ENCODE assay signal across 1 cellular context in the genomic region with DNA sequence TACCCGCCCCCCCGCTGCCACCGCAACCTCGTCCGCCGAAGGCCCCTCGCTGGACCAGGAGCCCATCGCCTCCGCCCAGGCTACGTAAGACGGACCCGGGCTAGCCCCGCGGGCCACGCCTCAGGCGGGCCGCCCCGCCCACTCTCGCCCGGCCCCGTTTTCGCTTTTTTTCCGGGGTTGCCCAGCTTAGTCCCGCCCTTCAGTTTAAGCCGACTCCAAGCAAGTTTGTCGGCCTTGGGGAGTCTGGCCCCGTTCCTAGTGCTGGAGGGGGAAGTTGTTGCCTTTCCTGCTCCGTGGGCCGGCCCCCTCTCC.
A peak's percentile ranks its signal among the peaks of the same experiment; 100 is the strongest.
TF ChIP-seq lines count a peak whose summit lies in the region.

No MANE protein-coding gene starts in this region.

TF ChIP-seq in HepG2, 621 proteins besides CTCF, POLR2A, EP300 and RAD21 (continued from another document and continues in another):
- TF ChIP-seq, protein P1, sequence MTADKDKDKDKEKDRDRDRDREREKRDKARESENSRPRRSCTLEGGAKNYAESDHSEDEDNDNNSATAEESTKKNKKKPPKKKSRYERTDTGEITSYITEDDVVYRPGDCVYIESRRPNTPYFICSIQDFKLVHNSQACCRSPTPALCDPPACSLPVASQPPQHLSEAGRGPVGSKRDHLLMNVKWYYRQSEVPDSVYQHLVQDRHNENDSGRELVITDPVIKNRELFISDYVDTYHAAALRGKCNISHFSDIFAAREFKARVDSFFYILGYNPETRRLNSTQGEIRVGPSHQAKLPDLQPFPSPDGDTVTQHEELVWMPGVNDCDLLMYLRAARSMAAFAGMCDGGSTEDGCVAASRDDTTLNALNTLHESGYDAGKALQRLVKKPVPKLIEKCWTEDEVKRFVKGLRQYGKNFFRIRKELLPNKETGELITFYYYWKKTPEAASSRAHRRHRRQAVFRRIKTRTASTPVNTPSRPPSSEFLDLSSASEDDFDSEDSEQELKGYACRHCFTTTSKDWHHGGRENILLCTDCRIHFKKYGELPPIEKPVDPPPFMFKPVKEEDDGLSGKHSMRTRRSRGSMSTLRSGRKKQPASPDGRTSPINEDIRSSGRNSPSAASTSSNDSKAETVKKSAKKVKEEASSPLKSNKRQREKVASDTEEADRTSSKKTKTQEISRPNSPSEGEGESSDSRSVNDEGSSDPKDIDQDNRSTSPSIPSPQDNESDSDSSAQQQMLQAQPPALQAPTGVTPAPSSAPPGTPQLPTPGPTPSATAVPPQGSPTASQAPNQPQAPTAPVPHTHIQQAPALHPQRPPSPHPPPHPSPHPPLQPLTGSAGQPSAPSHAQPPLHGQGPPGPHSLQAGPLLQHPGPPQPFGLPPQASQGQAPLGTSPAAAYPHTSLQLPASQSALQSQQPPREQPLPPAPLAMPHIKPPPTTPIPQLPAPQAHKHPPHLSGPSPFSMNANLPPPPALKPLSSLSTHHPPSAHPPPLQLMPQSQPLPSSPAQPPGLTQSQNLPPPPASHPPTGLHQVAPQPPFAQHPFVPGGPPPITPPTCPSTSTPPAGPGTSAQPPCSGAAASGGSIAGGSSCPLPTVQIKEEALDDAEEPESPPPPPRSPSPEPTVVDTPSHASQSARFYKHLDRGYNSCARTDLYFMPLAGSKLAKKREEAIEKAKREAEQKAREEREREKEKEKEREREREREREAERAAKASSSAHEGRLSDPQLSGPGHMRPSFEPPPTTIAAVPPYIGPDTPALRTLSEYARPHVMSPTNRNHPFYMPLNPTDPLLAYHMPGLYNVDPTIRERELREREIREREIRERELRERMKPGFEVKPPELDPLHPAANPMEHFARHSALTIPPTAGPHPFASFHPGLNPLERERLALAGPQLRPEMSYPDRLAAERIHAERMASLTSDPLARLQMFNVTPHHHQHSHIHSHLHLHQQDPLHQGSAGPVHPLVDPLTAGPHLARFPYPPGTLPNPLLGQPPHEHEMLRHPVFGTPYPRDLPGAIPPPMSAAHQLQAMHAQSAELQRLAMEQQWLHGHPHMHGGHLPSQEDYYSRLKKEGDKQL (CRISPR knock-in tag; IDR thresholded peaks at IDR 0.05; ENCODE audit: low read depth): no peak
- TF ChIP-seq, protein P2, sequence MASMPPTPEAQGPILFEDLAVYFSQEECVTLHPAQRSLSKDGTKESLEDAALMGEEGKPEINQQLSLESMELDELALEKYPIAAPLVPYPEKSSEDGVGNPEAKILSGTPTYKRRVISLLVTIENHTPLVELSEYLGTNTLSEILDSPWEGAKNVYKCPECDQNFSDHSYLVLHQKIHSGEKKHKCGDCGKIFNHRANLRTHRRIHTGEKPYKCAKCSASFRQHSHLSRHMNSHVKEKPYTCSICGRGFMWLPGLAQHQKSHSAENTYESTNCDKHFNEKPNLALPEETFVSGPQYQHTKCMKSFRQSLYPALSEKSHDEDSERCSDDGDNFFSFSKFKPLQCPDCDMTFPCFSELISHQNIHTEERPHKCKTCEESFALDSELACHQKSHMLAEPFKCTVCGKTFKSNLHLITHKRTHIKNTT (CRISPR knock-in tag; IDR thresholded peaks at IDR 0.05): no peak
- 0 out of 2 replicates have a peak, but pooled peaks have one; percentile 31 for TF ChIP-seq ZNF761 (CRISPR knock-in tag; conservative IDR thresholded peaks at IDR 0.05)
- TF ChIP-seq, protein P3, sequence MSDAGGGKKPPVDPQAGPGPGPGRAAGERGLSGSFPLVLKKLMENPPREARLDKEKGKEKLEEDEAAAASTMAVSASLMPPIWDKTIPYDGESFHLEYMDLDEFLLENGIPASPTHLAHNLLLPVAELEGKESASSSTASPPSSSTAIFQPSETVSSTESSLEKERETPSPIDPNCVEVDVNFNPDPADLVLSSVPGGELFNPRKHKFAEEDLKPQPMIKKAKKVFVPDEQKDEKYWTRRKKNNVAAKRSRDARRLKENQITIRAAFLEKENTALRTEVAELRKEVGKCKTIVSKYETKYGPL (CRISPR knock-in tag; IDR thresholded peaks at IDR 0.05): no peak
- no peak for TF ChIP-seq POGZ (CRISPR knock-in tag; IDR thresholded peaks at IDR 0.05)
- no peak for TF ChIP-seq GPN1 (CRISPR knock-in tag; IDR thresholded peaks at IDR 0.05; ENCODE audit: borderline replicate concordance)
- no peak for TF ChIP-seq HES4 (CRISPR knock-in tag; IDR thresholded peaks at IDR 0.05; ENCODE audit: borderline replicate concordance)
- TF ChIP-seq, protein P4, sequence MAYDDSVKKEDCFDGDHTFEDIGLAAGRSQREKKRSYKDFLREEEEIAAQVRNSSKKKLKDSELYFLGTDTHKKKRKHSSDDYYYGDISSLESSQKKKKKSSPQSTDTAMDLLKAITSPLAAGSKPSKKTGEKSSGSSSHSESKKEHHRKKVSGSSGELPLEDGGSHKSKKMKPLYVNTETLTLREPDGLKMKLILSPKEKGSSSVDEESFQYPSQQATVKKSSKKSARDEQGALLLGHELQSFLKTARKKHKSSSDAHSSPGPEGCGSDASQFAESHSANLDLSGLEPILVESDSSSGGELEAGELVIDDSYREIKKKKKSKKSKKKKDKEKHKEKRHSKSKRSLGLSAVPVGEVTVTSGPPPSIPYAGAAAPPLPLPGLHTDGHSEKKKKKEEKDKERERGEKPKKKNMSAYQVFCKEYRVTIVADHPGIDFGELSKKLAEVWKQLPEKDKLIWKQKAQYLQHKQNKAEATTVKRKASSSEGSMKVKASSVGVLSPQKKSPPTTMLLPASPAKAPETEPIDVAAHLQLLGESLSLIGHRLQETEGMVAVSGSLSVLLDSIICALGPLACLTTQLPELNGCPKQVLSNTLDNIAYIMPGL (CRISPR knock-in tag; IDR thresholded peaks at IDR 0.05; ENCODE audit: borderline replicate concordance in 1 of 2, low read depth in 1 of 2): peak in 1 of 2 experiments; percentile 18; a peak in 1 of 4 replicates
- TF ChIP-seq SIN3B (IDR thresholded peaks at IDR 0.05; ENCODE audit: low read length): no peak
- no peak for TF ChIP-seq SMAD1 (CRISPR knock-in tag; IDR thresholded peaks at IDR 0.05; ENCODE audit: borderline replicate concordance, low read depth)
- no peak for TF ChIP-seq NFRKB (IDR thresholded peaks at IDR 0.05)
- no peak for TF ChIP-seq GZF1 (CRISPR knock-in tag; IDR thresholded peaks at IDR 0.05)
- no peak for TF ChIP-seq ZSCAN22 (CRISPR knock-in tag; IDR thresholded peaks at IDR 0.05)
- no peak for TF ChIP-seq ZNF879 (CRISPR knock-in tag; IDR thresholded peaks at IDR 0.05)
- no peak for TF ChIP-seq ZNF317 (CRISPR knock-in tag; IDR thresholded peaks at IDR 0.05)
- no peak for TF ChIP-seq ZFP41 (CRISPR knock-in tag; IDR thresholded peaks at IDR 0.05; ENCODE audit: borderline replicate concordance)
- TF ChIP-seq KLF15 (CRISPR knock-in tag; IDR thresholded peaks at IDR 0.05; ENCODE audit: borderline replicate concordance): 0 out of 2 replicates have a peak, but pooled peaks have one; percentile 5
- TF ChIP-seq, protein P5, sequence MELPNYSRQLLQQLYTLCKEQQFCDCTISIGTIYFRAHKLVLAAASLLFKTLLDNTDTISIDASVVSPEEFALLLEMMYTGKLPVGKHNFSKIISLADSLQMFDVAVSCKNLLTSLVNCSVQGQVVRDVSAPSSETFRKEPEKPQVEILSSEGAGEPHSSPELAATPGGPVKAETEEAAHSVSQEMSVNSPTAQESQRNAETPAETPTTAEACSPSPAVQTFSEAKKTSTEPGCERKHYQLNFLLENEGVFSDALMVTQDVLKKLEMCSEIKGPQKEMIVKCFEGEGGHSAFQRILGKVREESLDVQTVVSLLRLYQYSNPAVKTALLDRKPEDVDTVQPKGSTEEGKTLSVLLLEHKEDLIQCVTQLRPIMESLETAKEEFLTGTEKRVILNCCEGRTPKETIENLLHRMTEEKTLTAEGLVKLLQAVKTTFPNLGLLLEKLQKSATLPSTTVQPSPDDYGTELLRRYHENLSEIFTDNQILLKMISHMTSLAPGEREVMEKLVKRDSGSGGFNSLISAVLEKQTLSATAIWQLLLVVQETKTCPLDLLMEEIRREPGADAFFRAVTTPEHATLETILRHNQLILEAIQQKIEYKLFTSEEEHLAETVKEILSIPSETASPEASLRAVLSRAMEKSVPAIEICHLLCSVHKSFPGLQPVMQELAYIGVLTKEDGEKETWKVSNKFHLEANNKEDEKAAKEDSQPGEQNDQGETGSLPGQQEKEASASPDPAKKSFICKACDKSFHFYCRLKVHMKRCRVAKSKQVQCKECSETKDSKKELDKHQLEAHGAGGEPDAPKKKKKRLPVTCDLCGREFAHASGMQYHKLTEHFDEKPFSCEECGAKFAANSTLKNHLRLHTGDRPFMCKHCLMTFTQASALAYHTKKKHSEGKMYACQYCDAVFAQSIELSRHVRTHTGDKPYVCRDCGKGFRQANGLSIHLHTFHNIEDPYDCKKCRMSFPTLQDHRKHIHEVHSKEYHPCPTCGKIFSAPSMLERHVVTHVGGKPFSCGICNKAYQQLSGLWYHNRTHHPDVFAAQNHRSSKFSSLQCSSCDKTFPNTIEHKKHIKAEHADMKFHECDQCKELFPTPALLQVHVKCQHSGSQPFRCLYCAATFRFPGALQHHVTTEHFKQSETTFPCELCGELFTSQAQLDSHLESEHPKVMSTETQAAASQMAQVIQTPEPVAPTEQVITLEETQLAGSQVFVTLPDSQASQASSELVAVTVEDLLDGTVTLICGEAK (IDR thresholded peaks at IDR 0.05): no peak
- TF ChIP-seq, protein P5 (CRISPR knock-in tag; IDR thresholded peaks at IDR 0.05): no peak
- TF ChIP-seq, protein P6, sequence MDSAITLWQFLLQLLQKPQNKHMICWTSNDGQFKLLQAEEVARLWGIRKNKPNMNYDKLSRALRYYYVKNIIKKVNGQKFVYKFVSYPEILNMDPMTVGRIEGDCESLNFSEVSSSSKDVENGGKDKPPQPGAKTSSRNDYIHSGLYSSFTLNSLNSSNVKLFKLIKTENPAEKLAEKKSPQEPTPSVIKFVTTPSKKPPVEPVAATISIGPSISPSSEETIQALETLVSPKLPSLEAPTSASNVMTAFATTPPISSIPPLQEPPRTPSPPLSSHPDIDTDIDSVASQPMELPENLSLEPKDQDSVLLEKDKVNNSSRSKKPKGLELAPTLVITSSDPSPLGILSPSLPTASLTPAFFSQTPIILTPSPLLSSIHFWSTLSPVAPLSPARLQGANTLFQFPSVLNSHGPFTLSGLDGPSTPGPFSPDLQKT (CRISPR knock-in tag; IDR thresholded peaks at IDR 0.05; ENCODE audit: borderline replicate concordance): no peak
- TF ChIP-seq, protein P7, sequence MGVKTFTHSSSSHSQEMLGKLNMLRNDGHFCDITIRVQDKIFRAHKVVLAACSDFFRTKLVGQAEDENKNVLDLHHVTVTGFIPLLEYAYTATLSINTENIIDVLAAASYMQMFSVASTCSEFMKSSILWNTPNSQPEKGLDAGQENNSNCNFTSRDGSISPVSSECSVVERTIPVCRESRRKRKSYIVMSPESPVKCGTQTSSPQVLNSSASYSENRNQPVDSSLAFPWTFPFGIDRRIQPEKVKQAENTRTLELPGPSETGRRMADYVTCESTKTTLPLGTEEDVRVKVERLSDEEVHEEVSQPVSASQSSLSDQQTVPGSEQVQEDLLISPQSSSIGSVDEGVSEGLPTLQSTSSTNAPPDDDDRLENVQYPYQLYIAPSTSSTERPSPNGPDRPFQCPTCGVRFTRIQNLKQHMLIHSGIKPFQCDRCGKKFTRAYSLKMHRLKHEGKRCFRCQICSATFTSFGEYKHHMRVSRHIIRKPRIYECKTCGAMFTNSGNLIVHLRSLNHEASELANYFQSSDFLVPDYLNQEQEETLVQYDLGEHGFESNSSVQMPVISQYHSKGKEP (CRISPR knock-in tag; IDR thresholded peaks at IDR 0.05): no peak
- no peak for TF ChIP-seq ZNF644 (CRISPR knock-in tag; IDR thresholded peaks at IDR 0.05; ENCODE audit: low read depth)
- TF ChIP-seq ZNF598 (CRISPR knock-in tag; IDR thresholded peaks at IDR 0.05; ENCODE audit: borderline replicate concordance): no peak
- no peak for TF ChIP-seq AGO2 (optimal IDR thresholded peaks at IDR 0.05; ENCODE audit: low read depth, low read length)
- TF ChIP-seq, protein P8, sequence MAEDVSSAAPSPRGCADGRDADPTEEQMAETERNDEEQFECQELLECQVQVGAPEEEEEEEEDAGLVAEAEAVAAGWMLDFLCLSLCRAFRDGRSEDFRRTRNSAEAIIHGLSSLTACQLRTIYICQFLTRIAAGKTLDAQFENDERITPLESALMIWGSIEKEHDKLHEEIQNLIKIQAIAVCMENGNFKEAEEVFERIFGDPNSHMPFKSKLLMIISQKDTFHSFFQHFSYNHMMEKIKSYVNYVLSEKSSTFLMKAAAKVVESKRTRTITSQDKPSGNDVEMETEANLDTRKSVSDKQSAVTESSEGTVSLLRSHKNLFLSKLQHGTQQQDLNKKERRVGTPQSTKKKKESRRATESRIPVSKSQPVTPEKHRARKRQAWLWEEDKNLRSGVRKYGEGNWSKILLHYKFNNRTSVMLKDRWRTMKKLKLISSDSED (CRISPR knock-in tag; IDR thresholded peaks at IDR 0.05): no peak
- no peak for TF ChIP-seq ZFX (CRISPR knock-in tag; IDR thresholded peaks at IDR 0.05; ENCODE audit: low read depth)
- TF ChIP-seq TOPORS (CRISPR knock-in tag; IDR thresholded peaks at IDR 0.05): no peak
